8 cellular contexts compared by ENCODE assay signal in the genomic region with DNA sequence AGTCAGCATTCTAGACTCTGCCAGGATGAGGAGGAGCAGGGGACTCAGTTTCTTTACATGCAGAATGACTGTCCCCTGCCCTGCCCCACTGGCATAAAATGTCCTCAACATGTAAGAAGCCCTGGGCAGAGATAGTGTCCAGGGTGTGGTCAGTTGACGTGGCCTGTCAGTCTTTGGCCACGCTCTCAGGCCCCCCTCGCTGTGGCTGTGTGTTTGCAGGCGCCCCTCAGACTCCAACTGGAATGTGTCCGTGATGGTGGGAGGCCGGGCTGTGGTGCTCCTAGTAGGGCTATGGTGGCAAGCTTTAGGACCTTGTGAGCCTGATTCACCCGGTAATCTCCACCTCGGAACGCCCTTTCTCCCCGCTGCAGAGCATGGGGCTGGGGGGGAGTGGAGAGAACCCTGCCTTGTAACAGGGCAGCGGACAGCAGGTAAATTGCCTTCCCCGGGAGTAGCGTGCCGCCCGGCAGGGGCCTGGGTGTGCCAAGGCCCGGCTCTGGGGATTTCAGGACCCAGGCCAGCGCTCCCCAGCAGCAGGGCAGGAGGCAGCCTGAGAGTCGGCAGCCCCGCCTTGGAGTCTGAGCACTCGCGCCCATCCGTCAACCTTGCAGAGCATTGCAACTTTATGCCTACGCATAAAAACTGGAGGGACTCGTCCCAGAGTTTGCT.
DNase-seq lines count a peak whose midpoint lies in the region; ATAC-seq, FAIRE-seq and TF ChIP-seq lines count a peak whose summit lies in the region.

No MANE protein-coding gene starts in this region.

- intact Hi-C loops in K562 (cut with micrococcal nuclease) = no loop called here
- intact Hi-C loops in uterus (cut with DNase I; ENCODE audit: low total_unique reads) = no loop called here

- H3K27me3 ChIP-seq in K562 (ENCODE audit: control insufficient read depth in 2 of 2, insufficient read depth in 2 of 2, low read length in 2 of 2) = peaks cover 10 to 54% of the 10 kb centered on the region in 2 experiments
- peaks cover 0 to 5% of the 10 kb centered on the region in 2 donors for H3K27me3 ChIP-seq in uterus

- peak; percentile 49 for DNase-seq in AG08395 (ENCODE audit: low spot score)
- peak; percentile 67 for DNase-seq in HEK293T (ENCODE audit: extremely low spot score)
- peak in 2 of 4 experiments; percentile 14 to 27 for DNase-seq in K562 (ENCODE audit: extremely low read depth in 1 of 4, low spot score in 3 of 4)
- DNase-seq in kidney tubule cell (ENCODE audit: low spot score) = peak; percentile 48
- DNase-seq in uterus = no peak
- DNase-seq in NK-92 treated with Interleukin-12 subunit alpha and Interleukin-12 subunit beta, amount 100 ng/mL, for 24 hours (lab: John Stamatoyannopoulos, UW) = no peak

- WGBS in K562 (ENCODE audit: insufficient coverage, low coverage, missing lambda C conversion rate) = under 1% methylated on average over 24 of the region's 24 CpGs

- no peak for FAIRE-seq in K562 (lab: Jason Lieb, UNC)

- H3K79me2 ChIP-seq in K562 (ENCODE audit: control insufficient read depth, insufficient read depth, low read length) = no peaks in the 10 kb centered on the region

- TF ChIP-seq CTCF in K562 (IDR thresholded peaks at IDR 0.05 in 2 of 3, conservative IDR thresholded peaks at IDR 0.05 in 1 of 3; ENCODE audit: insufficient read depth in 2 of 3, low read depth in 1 of 3, low read length in 3 of 3) (no peak), uterus (IDR thresholded peaks at IDR 0.05) (no peak)

- POLR2A ChIA-PET in HEK293T (lab: Yijun Ruan, JAX) (no interaction called here), K562 (lab: Yijun Ruan, JAX) (no interaction called here)

- no peaks in the 10 kb centered on the region for H3K9me1 ChIP-seq in K562 (ENCODE audit: control insufficient read depth, insufficient read depth, low read length)

- no peaks in the 10 kb centered on the region for H3K4me1 ChIP-seq in K562 (replicated peaks in 1 of 2; ENCODE audit: control insufficient read depth in 2 of 2, insufficient read depth in 2 of 2, low read length in 2 of 2)
- no peaks in the 10 kb centered on the region for H3K4me1 ChIP-seq in uterus

- BruUV-seq in K562 (replicated peaks; lab: Mats Ljungman, UMichigan) = no TSS peak

- TF ChIP-seq POLR2A in K562 (conservative IDR thresholded peaks at IDR 0.05) (no peak), uterus (IDR thresholded peaks at IDR 0.05) (no peak)

- ATAC-seq in K562 (peak; percentile 72), HG03139 (IDR thresholded peaks at IDR 0.05; ENCODE audit: unreplicated experiment) (no peak)
- no peak for ATAC-seq in activated CD4-positive, CD25-positive, alpha-beta regulatory T cell treated with anti-CD3 and anti-CD28 coated beads, Interleukin-2, amount 50 U/mL, for 24 hours

- no peaks in the 10 kb centered on the region for H3K9me3 ChIP-seq in K562 (replicated peaks; ENCODE audit: control insufficient read depth, insufficient read depth, low read depth, low read length)
- H3K9me3 ChIP-seq in uterus = no peaks in the 10 kb centered on the region

- no peak overlapping the region for H3K4me3 ChIP-seq in K562
- no peak overlapping the region for H3K4me3 ChIP-seq in uterus

- H2AFZ ChIP-seq in K562 (ENCODE audit: low read depth, low read length) = no peak overlapping the region

- CTCF ChIA-PET in HEK293T (lab: Yijun Ruan, JAX) (no interaction called here), K562 (lab: Yijun Ruan, JAX; ENCODE audit: low intra/inter-chr PET ratio) (no interaction called here)

- H3K27ac ChIP-seq in K562 (ENCODE audit: extremely low read depth, low read depth, low read length) (no peak overlapping the region), uterus (no peak overlapping the region)

- no peak for TF ChIP-seq RAD21 in K562 (CRISPR knock-in tag; conservative IDR thresholded peaks at IDR 0.05 in 1 of 2, IDR thresholded peaks at IDR 0.05 in 1 of 2)

- H3K4me2 ChIP-seq in K562 (ENCODE audit: insufficient read depth, low read length) = no peak overlapping the region

- TF ChIP-seq EP300 in K562 (IDR thresholded peaks at IDR 0.05; ENCODE audit: low read length) = no peak

- no peak overlapping the region for H3K9ac ChIP-seq in K562 (ENCODE audit: insufficient read depth in 1 of 2, low read depth in 2 of 2, low read length in 2 of 2)

- H3K36me3 ChIP-seq in K562 (ENCODE audit: control insufficient read depth, insufficient read depth, low read length) (no peaks in the 10 kb centered on the region), uterus (no peaks in the 10 kb centered on the region)

- H4K20me1 ChIP-seq in K562 (replicated peaks; ENCODE audit: control insufficient read depth, insufficient read depth, low read length) = peaks cover 11% of the 10 kb centered on the region

- in situ Hi-C loops in K562 (cut with MboI) = no loop called here

TF ChIP-seq in HEK293T, 16 proteins besides CTCF, POLR2A, EP300 and RAD21:
- TF ChIP-seq L3MBTL2 (conservative IDR thresholded peaks at IDR 0.05) = no peak
- no peak for TF ChIP-seq ELF4 (IDR thresholded peaks at IDR 0.05)
- TF ChIP-seq ARNT (IDR thresholded peaks at IDR 0.05) = no peak
- TF ChIP-seq FOXK2 (IDR thresholded peaks at IDR 0.05) = no peak
- no peak for TF ChIP-seq NFRKB (IDR thresholded peaks at IDR 0.05)
- no peak for TF ChIP-seq SUZ12 (IDR thresholded peaks at IDR 0.05)
- TF ChIP-seq BHLHE40 (IDR thresholded peaks at IDR 0.05; ENCODE audit: borderline replicate concordance) = no peak
- TF ChIP-seq HDGF (IDR thresholded peaks at IDR 0.05; ENCODE audit: borderline replicate concordance) = no peak
- TF ChIP-seq SP1 (IDR thresholded peaks at IDR 0.05) = no peak
- no peak for TF ChIP-seq LEF1 (IDR thresholded peaks at IDR 0.05; ENCODE audit: borderline replicate concordance)
- TF ChIP-seq TARDBP (IDR thresholded peaks at IDR 0.05) = no peak
- TF ChIP-seq FOXA1 (IDR thresholded peaks at IDR 0.05) = no peak
- TF ChIP-seq CTBP1 (IDR thresholded peaks at IDR 0.05; ENCODE audit: borderline replicate concordance) = no peak
- TF ChIP-seq, protein P1, sequence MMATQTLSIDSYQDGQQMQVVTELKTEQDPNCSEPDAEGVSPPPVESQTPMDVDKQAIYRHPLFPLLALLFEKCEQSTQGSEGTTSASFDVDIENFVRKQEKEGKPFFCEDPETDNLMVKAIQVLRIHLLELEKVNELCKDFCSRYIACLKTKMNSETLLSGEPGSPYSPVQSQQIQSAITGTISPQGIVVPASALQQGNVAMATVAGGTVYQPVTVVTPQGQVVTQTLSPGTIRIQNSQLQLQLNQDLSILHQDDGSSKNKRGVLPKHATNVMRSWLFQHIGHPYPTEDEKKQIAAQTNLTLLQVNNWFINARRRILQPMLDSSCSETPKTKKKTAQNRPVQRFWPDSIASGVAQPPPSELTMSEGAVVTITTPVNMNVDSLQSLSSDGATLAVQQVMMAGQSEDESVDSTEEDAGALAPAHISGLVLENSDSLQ (IDR thresholded peaks at IDR 0.05) = no peak
- no peak for TF ChIP-seq FOXM1 (IDR thresholded peaks at IDR 0.05; ENCODE audit: borderline replicate concordance)
- no peak for TF ChIP-seq ZNF384 (IDR thresholded peaks at IDR 0.05)

TF ChIP-seq in K562, 482 proteins besides CTCF, POLR2A, EP300 and RAD21 (continues in another document):
- TF ChIP-seq EHMT2 (IDR thresholded peaks at IDR 0.05) (peak; percentile 69), MIER1 (IDR thresholded peaks at IDR 0.05; ENCODE audit: low read depth) (peak; percentile 66; the same call in 1 of the 2 replicates), ZNF121 (CRISPR knock-in tag; conservative IDR thresholded peaks at IDR 0.05) (no peak), ZNF184 (CRISPR knock-in tag; IDR thresholded peaks at IDR 0.05) (no peak), ZNF77 (CRISPR knock-in tag; IDR thresholded peaks at IDR 0.05) (no peak)
- TF ChIP-seq, protein P2, sequence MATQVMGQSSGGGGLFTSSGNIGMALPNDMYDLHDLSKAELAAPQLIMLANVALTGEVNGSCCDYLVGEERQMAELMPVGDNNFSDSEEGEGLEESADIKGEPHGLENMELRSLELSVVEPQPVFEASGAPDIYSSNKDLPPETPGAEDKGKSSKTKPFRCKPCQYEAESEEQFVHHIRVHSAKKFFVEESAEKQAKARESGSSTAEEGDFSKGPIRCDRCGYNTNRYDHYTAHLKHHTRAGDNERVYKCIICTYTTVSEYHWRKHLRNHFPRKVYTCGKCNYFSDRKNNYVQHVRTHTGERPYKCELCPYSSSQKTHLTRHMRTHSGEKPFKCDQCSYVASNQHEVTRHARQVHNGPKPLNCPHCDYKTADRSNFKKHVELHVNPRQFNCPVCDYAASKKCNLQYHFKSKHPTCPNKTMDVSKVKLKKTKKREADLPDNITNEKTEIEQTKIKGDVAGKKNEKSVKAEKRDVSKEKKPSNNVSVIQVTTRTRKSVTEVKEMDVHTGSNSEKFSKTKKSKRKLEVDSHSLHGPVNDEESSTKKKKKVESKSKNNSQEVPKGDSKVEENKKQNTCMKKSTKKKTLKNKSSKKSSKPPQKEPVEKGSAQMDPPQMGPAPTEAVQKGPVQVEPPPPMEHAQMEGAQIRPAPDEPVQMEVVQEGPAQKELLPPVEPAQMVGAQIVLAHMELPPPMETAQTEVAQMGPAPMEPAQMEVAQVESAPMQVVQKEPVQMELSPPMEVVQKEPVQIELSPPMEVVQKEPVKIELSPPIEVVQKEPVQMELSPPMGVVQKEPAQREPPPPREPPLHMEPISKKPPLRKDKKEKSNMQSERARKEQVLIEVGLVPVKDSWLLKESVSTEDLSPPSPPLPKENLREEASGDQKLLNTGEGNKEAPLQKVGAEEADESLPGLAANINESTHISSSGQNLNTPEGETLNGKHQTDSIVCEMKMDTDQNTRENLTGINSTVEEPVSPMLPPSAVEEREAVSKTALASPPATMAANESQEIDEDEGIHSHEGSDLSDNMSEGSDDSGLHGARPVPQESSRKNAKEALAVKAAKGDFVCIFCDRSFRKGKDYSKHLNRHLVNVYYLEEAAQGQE (CRISPR knock-in tag; IDR thresholded peaks at IDR 0.05; ENCODE audit: low read depth) = peak; percentile 86
- TF ChIP-seq, protein P3, sequence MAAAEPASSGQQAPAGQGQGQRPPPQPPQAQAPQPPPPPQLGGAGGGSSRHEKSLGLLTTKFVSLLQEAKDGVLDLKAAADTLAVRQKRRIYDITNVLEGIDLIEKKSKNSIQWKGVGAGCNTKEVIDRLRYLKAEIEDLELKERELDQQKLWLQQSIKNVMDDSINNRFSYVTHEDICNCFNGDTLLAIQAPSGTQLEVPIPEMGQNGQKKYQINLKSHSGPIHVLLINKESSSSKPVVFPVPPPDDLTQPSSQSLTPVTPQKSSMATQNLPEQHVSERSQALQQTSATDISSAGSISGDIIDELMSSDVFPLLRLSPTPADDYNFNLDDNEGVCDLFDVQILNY (CRISPR knock-in tag; IDR thresholded peaks at IDR 0.05) = no peak

Comparison
In these comparisons a context has a peak if more than half of its experiments do, and no peak if none do; other contexts are left out.
1. DNase-seq: peak in AG08395 (single experiment), HEK293T (single experiment) and kidney tubule cell (single experiment); none in uterus (0 of 2) and NK-92 treated with Interleukin-12 subunit alpha and Interleukin-12 subunit beta, amount 100 ng/mL, for 24 hours (single experiment).